29 cellular contexts compared by ENCODE assay signal in the genomic region with DNA sequence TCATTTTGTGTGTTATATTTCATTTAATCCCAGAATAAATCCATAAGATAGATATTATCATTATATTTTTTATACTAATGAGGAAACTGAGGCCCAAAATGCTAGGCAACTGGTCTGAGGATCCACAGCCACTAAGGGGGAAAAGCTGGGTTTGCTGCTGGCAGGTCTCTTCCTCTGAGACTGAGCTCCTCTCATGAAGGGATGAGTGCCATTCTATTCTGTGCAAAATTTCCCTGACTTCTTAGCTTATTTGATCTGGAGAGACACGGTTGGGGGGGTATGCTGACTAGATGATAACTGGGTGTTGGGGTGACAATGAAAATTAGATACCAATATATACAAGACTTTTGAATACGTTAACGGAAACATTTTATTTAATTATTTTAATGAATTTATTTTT. TPM values are rescaled to one million over a fixed set of nuclear protein-coding genes. Genes with fewer than 3 reads are reported as not detected.
DNase-seq lines count a peak whose midpoint lies in the region; ATAC-seq and TF ChIP-seq lines count a peak whose summit lies in the region.
"Had no signal": no experiment of that assay in that cellular context is flagged by ENCODE, and none has a peak within 500 bp of the region (broad histone marks: within the 10 kb centered on the region; RNA-seq: fewer than 3 reads in every experiment).

No MANE protein-coding gene starts in this region.

- POLR2A ChIA-PET in activated B cell treated with CpG ODN at 0.5 μM for 24 hours (lab: Charles Lee), result interaction anchor here (1.1 to 1.7 kb wide), 3 partner anchors 11 to 16 kb away, joined by 5 to 6 read pairs (median 6); no protein-coding TSS in a partner anchor

- H3K27me3 ChIP-seq in sigmoid colon (no peaks in the 10 kb centered on the region), osteoblast (ENCODE audit: insufficient read depth, low read length) (no peaks in the 10 kb centered on the region)
- H3K27me3 ChIP-seq: neural progenitor cell, transverse colon had no signal

- no peak overlapping the region for H3K4me2 ChIP-seq in osteoblast (ENCODE audit: insufficient read depth, low read length)
- H3K4me2 ChIP-seq: neural progenitor cell had no signal

- no peaks in the 10 kb centered on the region for H3K9me3 ChIP-seq in sigmoid colon
- no peaks in the 10 kb centered on the region for H3K9me3 ChIP-seq in osteoblast (ENCODE audit: low read depth, low read length)
- H3K9me3 ChIP-seq: left ventricle myocardium inferior, prostate gland, transverse colon had no signal

- H3K4me3 Mint-ChIP-seq in activated naive CD4-positive, alpha-beta T cell treated with anti-CD3 and anti-CD28 coated beads, Interleukin-2, amount 50 U/mL, for 24 hours, result peak overlapping the region; percentile 8
- peak overlapping the region; percentile 55 for H3K4me3 Mint-ChIP-seq in activated B cell treated with CpG ODN at 0.5 μM for 24 hours
- H3K4me3 Mint-ChIP-seq in stimulated activated naive B cell treated with anti-CD40 and anti-IgM and Interleukin-4, amounts not matched to agents 10 μg/mL and 1 μg/mL and 100 μg/mL, for 72 hours, result peak overlapping the region; percentile 49 to 53
- H3K4me3 Mint-ChIP-seq: HFFc6, immature natural killer cell, neural progenitor cell had no signal

- ATAC-seq in activated B cell treated with CpG ODN at 0.5 μM for 24 hours (ENCODE audit: low read depth), result no peak
- no peak for ATAC-seq in stimulated activated naive B cell treated with anti-CD40 and anti-IgM and Interleukin-4, amounts not matched to agents 10 μg/mL and 1 μg/mL and 100 μg/mL, for 72 hours (replicated peaks)
- ATAC-seq: PC-3 had no signal

- peak overlapping the region; percentile 80 for H3K4me3 ChIP-seq in GM12875 (ENCODE audit: low read depth, low read length)
- H3K4me3 ChIP-seq in sigmoid colon, result no peak overlapping the region
- H3K4me3 ChIP-seq in osteoblast (ENCODE audit: insufficient read depth, low read length), result no peak overlapping the region
- H3K4me3 ChIP-seq: dorsolateral prefrontal cortex, left ventricle myocardium inferior, neural progenitor cell, prostate gland, transverse colon had no signal

- 84 to 92% methylated on average over 3 of the region's 3 CpGs for WGBS in sigmoid colon, 2 donors

- H3K36me3 ChIP-seq in sigmoid colon (no peaks in the 10 kb centered on the region), osteoblast (ENCODE audit: insufficient read depth, low read length) (no peaks in the 10 kb centered on the region)
- H3K36me3 ChIP-seq: left ventricle myocardium inferior, neural progenitor cell, prostate gland, transverse colon had no signal

- intact Hi-C loops in activated B cell treated with CpG ODN at 0.5 μM for 24 hours (cut with micrococcal nuclease), result no loop called here
- intact Hi-C loops in sigmoid colon (cut with DNase I), result no loop called here

- no peaks in the 10 kb centered on the region for H4K20me1 ChIP-seq in osteoblast (ENCODE audit: insufficient read depth, low read length)

- H3K27ac ChIP-seq in sigmoid colon (no peak overlapping the region), osteoblast (ENCODE audit: low read depth, low read length) (no peak overlapping the region)
- H3K27ac ChIP-seq: dorsolateral prefrontal cortex, epithelial cell of prostate, left ventricle myocardium inferior, neural progenitor cell, prostate gland, transverse colon had no signal

- no peak for TF ChIP-seq EP300 in sigmoid colon (IDR thresholded peaks at IDR 0.05)

- TF ChIP-seq CTCF in GM12875 (IDR thresholded peaks at IDR 0.05; ENCODE audit: borderline replicate concordance, insufficient read depth, low read depth, low read length) (no peak), activated B cell treated with CpG ODN at 0.5 μM for 24 hours (IDR thresholded peaks at IDR 0.05) (no peak), sigmoid colon (IDR thresholded peaks at IDR 0.05) (no peak), osteoblast (IDR thresholded peaks at IDR 0.05; ENCODE audit: extremely low read depth, low read depth, low read length) (no peak)

- CTCF ChIA-PET in activated B cell treated with CpG ODN at 0.5 μM for 24 hours (lab: Charles Lee), result interaction anchor here (1.0 to 1.9 kb wide), 4 partner anchors 13 to 389 kb away, joined by 3 to 5 read pairs (median 3); no protein-coding TSS in a partner anchor

- H3K9me3 Mint-ChIP-seq in activated naive CD4-positive, alpha-beta T cell treated with anti-CD3 and anti-CD28 coated beads, Interleukin-2, amount 50 U/mL, for 24 hours, result no peaks in the 10 kb centered on the region
- no peaks in the 10 kb centered on the region for H3K9me3 Mint-ChIP-seq in activated B cell treated with CpG ODN at 0.5 μM for 24 hours
- H3K9me3 Mint-ChIP-seq in stimulated activated naive B cell treated with anti-CD40 and anti-IgM and Interleukin-4, amounts not matched to agents 10 μg/mL and 1 μg/mL and 100 μg/mL, for 72 hours, result no peaks in the 10 kb centered on the region
- H3K9me3 Mint-ChIP-seq: activated T-helper 2 cell treated with anti-CD3 and anti-CD28 coated beads, Interferon-gamma antibody, Interleukin-2, Interleukin-4, amounts not matched to agents 10 μg/mL and 5 μg/mL and 100 μg/mL, durations not matched to agents 14 hours and 24 hours and 36 hours; HFFc6; immature natural killer cell; neural progenitor cell; T-helper 1 cell treated with Interleukin-12 subunit alpha and Interleukin-12 subunit beta and Interleukin-4 antibody, amounts not matched to agents 30 μg/mL and 1 μg/mL, for 36 hours had no signal

- H3K36me3 Mint-ChIP-seq in activated naive CD4-positive, alpha-beta T cell treated with anti-CD3 and anti-CD28 coated beads, Interleukin-2, amount 50 U/mL, for 24 hours, result no peaks in the 10 kb centered on the region
- H3K36me3 Mint-ChIP-seq in activated B cell treated with CpG ODN at 0.5 μM for 24 hours (ENCODE audit: low read depth), result peaks cover 14% of the 10 kb centered on the region
- peaks cover 4 to 11% of the 10 kb centered on the region in 2 donors for H3K36me3 Mint-ChIP-seq in stimulated activated naive B cell treated with anti-CD40 and anti-IgM and Interleukin-4, amounts not matched to agents 10 μg/mL and 1 μg/mL and 100 μg/mL, for 72 hours
- H3K36me3 Mint-ChIP-seq: immature natural killer cell, neural progenitor cell had no signal

- no peaks in the 10 kb centered on the region for H3K27me3 Mint-ChIP-seq in activated naive CD4-positive, alpha-beta T cell treated with anti-CD3 and anti-CD28 coated beads, Interleukin-2, amount 50 U/mL, for 24 hours
- H3K27me3 Mint-ChIP-seq in activated B cell treated with CpG ODN at 0.5 μM for 24 hours, result no peaks in the 10 kb centered on the region
- no peaks in the 10 kb centered on the region for H3K27me3 Mint-ChIP-seq in stimulated activated naive B cell treated with anti-CD40 and anti-IgM and Interleukin-4, amounts not matched to agents 10 μg/mL and 1 μg/mL and 100 μg/mL, for 72 hours

- H3K79me2 ChIP-seq in osteoblast (ENCODE audit: insufficient read depth, low read length), result no peaks in the 10 kb centered on the region

- H3K4me1 ChIP-seq in sigmoid colon (no peaks in the 10 kb centered on the region), osteoblast (ENCODE audit: insufficient read depth, low read length) (no peaks in the 10 kb centered on the region)
- H3K4me1 ChIP-seq: prostate gland had no signal

- peak overlapping the region; percentile 37 for H3K27ac Mint-ChIP-seq in activated naive CD4-positive, alpha-beta T cell treated with anti-CD3 and anti-CD28 coated beads, Interleukin-2, amount 50 U/mL, for 24 hours
- H3K27ac Mint-ChIP-seq in activated B cell treated with CpG ODN at 0.5 μM for 24 hours, result peak overlapping the region; percentile 70
- no peak overlapping the region for H3K27ac Mint-ChIP-seq in stimulated activated naive B cell treated with anti-CD40 and anti-IgM and Interleukin-4, amounts not matched to agents 10 μg/mL and 1 μg/mL and 100 μg/mL, for 72 hours
- H3K27ac Mint-ChIP-seq: activated T-helper 2 cell treated with anti-CD3 and anti-CD28 coated beads, Interferon-gamma antibody, Interleukin-2, Interleukin-4, amounts not matched to agents 10 μg/mL and 5 μg/mL and 100 μg/mL, durations not matched to agents 14 hours and 24 hours and 36 hours; HFFc6; neural progenitor cell had no signal

- TF ChIP-seq POLR2A in sigmoid colon (IDR thresholded peaks at IDR 0.05), result no peak

- peaks cover 96% of the 10 kb centered on the region for H3K4me1 Mint-ChIP-seq in activated naive CD4-positive, alpha-beta T cell treated with anti-CD3 and anti-CD28 coated beads, Interleukin-2, amount 50 U/mL, for 24 hours
- peaks cover 94% of the 10 kb centered on the region for H3K4me1 Mint-ChIP-seq in activated B cell treated with CpG ODN at 0.5 μM for 24 hours
- H3K4me1 Mint-ChIP-seq in stimulated activated naive B cell treated with anti-CD40 and anti-IgM and Interleukin-4, amounts not matched to agents 10 μg/mL and 1 μg/mL and 100 μg/mL, for 72 hours, result peaks cover 68 to 97% of the 10 kb centered on the region in 2 donors

- H2AFZ ChIP-seq in osteoblast (ENCODE audit: low read length), result no peak overlapping the region
- H2AFZ ChIP-seq: neural progenitor cell had no signal

- DNase-seq in activated naive CD4-positive, alpha-beta T cell treated with anti-CD3 and anti-CD28 coated beads, Interleukin-2, amount 50 U/mL, for 16 hours, result no peak
- DNase-seq in activated B cell treated with CpG ODN at 0.5 μM for 24 hours (no peak), sigmoid colon (no peak), osteoblast (ENCODE audit: insufficient read length, low spot score, missing footprints) (no peak), RPMI8226 (no peak)
- no peak for DNase-seq in stimulated activated naive B cell treated with anti-CD40 and anti-IgM and Interleukin-4, amounts not matched to agents 10 μg/mL and 1 μg/mL and 100 μg/mL, for 72 hours
- DNase-seq: activated CD4-positive, alpha-beta T cell treated with anti-CD3 and anti-CD28 coated beads, Interleukin-2, amount 50 U/mL, for 4 hours; caudate nucleus; DMS79; dorsolateral prefrontal cortex; foreskin fibroblast; HFFc6; immature natural killer cell; left ventricle myocardium inferior; midbrain; NCI-H1694 treated with DMSO at 0.1 percent for 48 hours; NCI-H748 treated with DMSO at 0.1 percent for 48 hours; PC-3; stimulated activated CD4-positive, alpha-beta T cell treated with anti-CD3 and anti-CD28 coated beads, Interleukin-1b, Interleukin-23, amount 100 ng/mL, for 48 hours; stimulated activated naive CD4-positive, alpha-beta T cell treated with Interleukin-2 at 50 U/mL for 16 hours; transverse colon had no signal

RNA-seq across cellular contexts. Expression of gene GCSAM, which starts 1.9 kb away (rescaled TPM):
- total RNA-seq in activated B cell treated with CpG ODN at 0.5 μM for 24 hours (16.0 and 17.3 TPM in 2 replicates), sigmoid colon (not detected), osteoblast (under 0.01 and 0.36 TPM in 2 replicates)
- polyA plus RNA-seq in sigmoid colon, result 1 to 10 TPM in 1 of 3 donors, under 1 TPM in 1, not detected in 1; 0.69 to 8.4 TPM
- total RNA-seq: HFFc6, PC-3 had no signal
- polyA plus RNA-seq: AG04450 had no signal

RNA-seq across cellular contexts. Expression of gene C3orf52, which starts 44.9 kb away (rescaled TPM):
- total RNA-seq in activated B cell treated with CpG ODN at 0.5 μM for 24 hours (1.4 and 1.8 TPM in 2 replicates), sigmoid colon (1 to 10 TPM in 2 of 4 donors, under 1 TPM in 2; 0.36 to 2.2 (median 1.3) TPM), osteoblast (3.5 and 4.0 TPM in 2 replicates)
- polyA plus RNA-seq in sigmoid colon, result 10 to 100 TPM; 10.2 to 17.4 (median 12.5) TPM

Comparison
In these comparisons a context has a peak if more than half of its experiments do, and no peak if none do; other contexts are left out.
1. RNA of gene GCSAM, which starts 1.9 kb away (total RNA-seq): 16.0 to 17.3 TPM in activated B cell treated with CpG ODN at 0.5 μM for 24 hours; under 0.01 to 0.36 TPM in osteoblast and not detected in sigmoid colon; every median in the first group is over 10 times any median in the second.
2. Peak in every context shown above with its lines, with median percentiles within 50 percentile points of each other: H3K4me3 Mint-ChIP-seq.